Comparison of ENCODE assay signal across 14 cellular contexts in genomic region chr7:49766966-49767365, GRCh38. TPM values are rescaled to one million over a fixed set of nuclear protein-coding genes. Genes with fewer than 3 reads are reported as not detected.
DNase-seq lines count a peak whose midpoint lies in the region; ATAC-seq, FAIRE-seq and TF ChIP-seq lines count a peak whose summit lies in the region.
"Had no signal": no experiment of that assay in that cellular context is flagged by ENCODE, and none has a peak within 500 bp of the region (broad histone marks: within the 10 kb centered on the region; RNA-seq: fewer than 3 reads in every experiment).

No MANE protein-coding gene starts in this region.

- no peaks in the 10 kb centered on the region for H3K36me3 Mint-ChIP-seq in nephron progenitor cell (ENCODE audit: low read depth)
- H3K36me3 Mint-ChIP-seq: activated CD4-positive, alpha-beta memory T cell treated with anti-CD3 and anti-CD28 coated beads for 36 hours; activated naive CD8-positive, alpha-beta T cell treated with anti-CD3 and anti-CD28 coated beads, Interleukin-2, amount 10 ng/mL, durations not matched to agents 7 days and 5 days had no signal

- TF ChIP-seq CTCF in nephron progenitor cell (IDR thresholded peaks at IDR 0.05) (no peak), brain microvascular endothelial cell (IDR thresholded peaks at IDR 0.05; ENCODE audit: low read depth, low read length, missing control alignments) (no peak)

- no peaks in the 10 kb centered on the region for H3K36me3 ChIP-seq in brain microvascular endothelial cell (replicated peaks)
- H3K36me3 ChIP-seq: lower lobe of right lung had no signal

- peak; percentile 85 for ATAC-seq in GM19438 (IDR thresholded peaks at IDR 0.05; ENCODE audit: low read depth, unreplicated experiment)
- ATAC-seq in HG02840 (IDR thresholded peaks at IDR 0.05; ENCODE audit: low FRiP score, unreplicated experiment): peak; percentile 93
- ATAC-seq in HG03460 (IDR thresholded peaks at IDR 0.05; ENCODE audit: unreplicated experiment): peak; percentile 89
- ATAC-seq: lower lobe of right lung had no signal

- peak; percentile 84 for FAIRE-seq in GM12891 (lab: Jason Lieb, UNC)

- H3K4me1 Mint-ChIP-seq in nephron progenitor cell: peaks cover 14% of the 10 kb centered on the region
- H3K4me1 Mint-ChIP-seq: activated naive CD8-positive, alpha-beta T cell treated with anti-CD3 and anti-CD28 coated beads, Interleukin-2, amount 10 ng/mL, durations not matched to agents 7 days and 5 days had no signal

- no peaks in the 10 kb centered on the region for H3K27me3 ChIP-seq in brain microvascular endothelial cell (replicated peaks)

- H3K4me3 ChIP-seq in brain microvascular endothelial cell (ENCODE audit: low read depth, low read length): no peak overlapping the region
- H3K4me3 ChIP-seq: lower lobe of right lung had no signal

- DNase-seq in GM12891 (ENCODE audit: insufficient read length, low spot score) (no peak), NCI-H2227 treated with DMSO at 0.1 percent for 48 hours (lab: John Stamatoyannopoulos, UW) (no peak), nephron progenitor cell (no peak), brain microvascular endothelial cell (no peak)
- DNase-seq in stimulated activated CD4-positive, alpha-beta T cell treated with anti-CD3 and anti-CD28 coated beads, Interleukin-15, amount 100 ng/mL, for 24 hours: no peak
- DNase-seq: activated CD4-positive, alpha-beta memory T cell treated with anti-CD3 and anti-CD28 coated beads for 36 hours; activated naive CD8-positive, alpha-beta T cell treated with anti-CD3 and anti-CD28 coated beads, Interleukin-2, amount 10 ng/mL, durations not matched to agents 7 days and 5 days; lower lobe of right lung; NCI-H524 treated with DMSO at 0.1 percent for 48 hours had no signal

- peaks cover 43% of the 10 kb centered on the region for H3K27me3 Mint-ChIP-seq in nephron progenitor cell (ENCODE audit: low read depth, poor library complexity)

- TF ChIP-seq POLR2A in GM12891 (IDR thresholded peaks at IDR 0.05; ENCODE audit: low read depth, low read length): no peak

- in situ Hi-C loops in brain microvascular endothelial cell (cut with HindIII; ENCODE audit: low pct_ligation_motif_present, low sequenced_read_pairs): no loop called here

- H3K27ac Mint-ChIP-seq in nephron progenitor cell: no peak overlapping the region
- H3K27ac Mint-ChIP-seq: activated CD4-positive, alpha-beta memory T cell treated with anti-CD3 and anti-CD28 coated beads for 36 hours; activated naive CD8-positive, alpha-beta T cell treated with anti-CD3 and anti-CD28 coated beads, Interleukin-2, amount 10 ng/mL, durations not matched to agents 7 days and 5 days had no signal

- no peak overlapping the region for H3K4me3 Mint-ChIP-seq in nephron progenitor cell
- H3K4me3 Mint-ChIP-seq: activated CD4-positive, alpha-beta memory T cell treated with anti-CD3 and anti-CD28 coated beads for 36 hours; activated naive CD8-positive, alpha-beta T cell treated with anti-CD3 and anti-CD28 coated beads, Interleukin-2, amount 10 ng/mL, durations not matched to agents 7 days and 5 days had no signal

- H3K27ac ChIP-seq in brain microvascular endothelial cell: no peak overlapping the region
- H3K27ac ChIP-seq: HL-60, lower lobe of right lung, parathyroid adenoma had no signal

- H3K9me3 Mint-ChIP-seq in nephron progenitor cell: peaks cover 11% of the 10 kb centered on the region
- H3K9me3 Mint-ChIP-seq: activated CD4-positive, alpha-beta memory T cell treated with anti-CD3 and anti-CD28 coated beads for 36 hours; activated naive CD8-positive, alpha-beta T cell treated with anti-CD3 and anti-CD28 coated beads, Interleukin-2, amount 10 ng/mL, durations not matched to agents 7 days and 5 days had no signal

TF ChIP-seq in GM12891, 5 proteins besides CTCF, POLR2A, EP300 and RAD21:
- no peak for TF ChIP-seq POLR2AphosphoS5 (IDR thresholded peaks at IDR 0.05; ENCODE audit: low read depth, low read length)
- TF ChIP-seq TAF1 (IDR thresholded peaks at IDR 0.05; ENCODE audit: low read depth, low read length): no peak
- peak; percentile 49; the same call in 1 of the 2 replicates for TF ChIP-seq POU2F2 (IDR thresholded peaks at IDR 0.05; ENCODE audit: low read depth, low read length)
- no peak for TF ChIP-seq SPI1 (IDR thresholded peaks at IDR 0.05; ENCODE audit: low read depth, low read length)
- TF ChIP-seq PAX5 (IDR thresholded peaks at IDR 0.05; ENCODE audit: insufficient read depth, low read length, severe bottlenecking): peak; percentile 96

RNA-seq across cellular contexts. Expression of gene VWC2, which starts 6.5 kb away (rescaled TPM):
- polyA plus RNA-seq in GM12891 (2012; ENCODE audit: low read depth, missing spikeins): not detected
